Comparison of ENCODE assay signal across 25 cellular contexts in the genomic region with DNA sequence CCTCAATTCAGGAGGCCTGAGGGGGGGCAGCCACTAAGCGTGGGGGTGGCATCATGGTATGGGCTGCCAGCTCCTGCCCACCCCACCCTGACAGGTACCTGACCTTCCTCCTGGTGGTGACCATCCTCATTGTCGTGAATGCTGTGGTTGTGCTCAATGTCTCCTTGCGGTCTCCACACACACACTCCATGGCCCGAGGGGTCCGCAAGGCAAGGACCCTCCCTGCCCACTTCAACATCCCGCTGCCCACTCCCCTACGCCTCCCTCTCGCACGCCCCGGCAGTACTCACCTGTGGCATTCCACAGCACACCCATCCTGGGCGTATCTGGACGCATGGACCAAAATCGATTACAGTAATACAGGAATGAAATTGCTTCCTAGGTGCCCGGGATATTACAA. TPM values are rescaled to one million over a fixed set of nuclear protein-coding genes. Genes with fewer than 3 reads are reported as not detected.
A peak's percentile ranks its signal among the peaks of the same experiment; 100 is the strongest.
DNase-seq lines count a peak whose midpoint lies in the region; ATAC-seq and TF ChIP-seq lines count a peak whose summit lies in the region.
"Had no signal": no experiment of that assay in that cellular context is flagged by ENCODE, and none has a peak within 500 bp of the region (broad histone marks: within the 10 kb centered on the region; RNA-seq: fewer than 3 reads in every experiment).

No MANE protein-coding gene starts in this region.

- peaks cover 31% of the 10 kb centered on the region for H3K4me1 Mint-ChIP-seq in T-helper 17 cell

- H3K27ac Mint-ChIP-seq in T-helper 17 cell = peak overlapping the region; percentile 6

- peaks cover 0 to 57% (median 25%) of the 10 kb centered on the region in 6 donors for H3K4me1 ChIP-seq in spleen
- H3K4me1 ChIP-seq: BE2C had no signal

- no peak for ATAC-seq in activated CD4-positive, CD25-positive, alpha-beta regulatory T cell treated with anti-CD3 and anti-CD28 coated beads, Interleukin-2, amount 50 U/mL, for 24 hours
- ATAC-seq in T-helper 17 cell = no peak
- no peak for ATAC-seq in GM21786 (IDR thresholded peaks at IDR 0.05; ENCODE audit: unreplicated experiment)
- ATAC-seq in GM21515 (IDR thresholded peaks at IDR 0.05; ENCODE audit: unreplicated experiment) = no peak

- H3K9me3 ChIP-seq in T-helper 17 cell (ENCODE audit: control insufficient read depth, low read length, poor library complexity, severe bottlenecking) = no peaks in the 10 kb centered on the region
- no peaks in the 10 kb centered on the region for H3K9me3 ChIP-seq in spleen
- H3K9me3 ChIP-seq: BE2C had no signal

- peak; percentile 14 for DNase-seq in activated CD4-positive, CD25-positive, alpha-beta regulatory T cell treated with anti-CD3 and anti-CD28 coated beads, Interleukin-2, amount 50 U/mL, for 72 hours
- DNase-seq in T-helper 17 cell (no peak), epidermal melanocyte (ENCODE audit: insufficient read length, low spot score) (peak; percentile 10), posterior vena cava (ENCODE audit: low spot score) (peak; percentile 65), spleen (no peak)
- DNase-seq: 8988T, ACHN, BE2C, HCEC 1CT, Karpas-422, NCI-H1092, NCI-H1417 treated with DMSO at 0.1 percent for 48 hours, NCI-H1694 treated with DMSO at 0.1 percent for 48 hours, NCI-H2081, NCI-H226, NCI-H510A, NCI-H69, RPMI8226, SHP77 had no signal

- 89 to 95% (median 95%) methylated on average over 13 to 14 of the region's 14 CpGs for WGBS in spleen, 5 donors

- peaks cover 0 to 15% (median 0%) of the 10 kb centered on the region in 7 donors for H3K27me3 ChIP-seq in spleen (replicated peaks in 1 of 7)
- H3K27me3 ChIP-seq: BE2C had no signal

- no peaks in the 10 kb centered on the region for H3K36me3 Mint-ChIP-seq in T-helper 17 cell (ENCODE audit: low read depth)

- H3K27me3 Mint-ChIP-seq in T-helper 17 cell = no peaks in the 10 kb centered on the region

- TF ChIP-seq CTCF in spleen (IDR thresholded peaks at IDR 0.05 in 8 of 11, conservative IDR thresholded peaks at IDR 0.05 in 3 of 11) = no peak

- no peak for TF ChIP-seq POLR2A in spleen (IDR thresholded peaks at IDR 0.05)

- H3K4me3 ChIP-seq in spleen = no peak overlapping the region

- intact Hi-C loops in posterior vena cava (cut with DNase I) (no loop called here), spleen (cut with DNase I; ENCODE audit: low total_unique reads) (no loop called here)

- H3K4me3 Mint-ChIP-seq in T-helper 17 cell = no peak overlapping the region
- H3K4me3 Mint-ChIP-seq: CD14-positive monocyte had no signal

- H3K36me3 ChIP-seq in spleen = peaks cover 0 to 39% (median 0%) of the 10 kb centered on the region in 6 donors

- no peak overlapping the region for H3K27ac ChIP-seq in spleen

RNA-seq across cellular contexts. Expression of a gene that starts 4.0 kb away (rescaled TPM):
- total RNA-seq in T-helper 17 cell (not detected), posterior vena cava (not detected), spleen (not detected)
- under 1 TPM in 1 of 3 donors, not detected in 2; 0.06 TPM for polyA plus RNA-seq in spleen
- total RNA-seq: H1, SK-MEL-5 had no signal
- polyA plus RNA-seq: CD14-positive monocyte had no signal

RNA-seq across cellular contexts. Expression of a gene that starts 6.9 kb away (rescaled TPM):
- 10 to 100 TPM; 14.6 to 17.2 TPM for total RNA-seq in T-helper 17 cell
- 1 to 10 TPM; 2.2 to 3.0 TPM for total RNA-seq in posterior vena cava
- total RNA-seq in spleen = 10 to 100 TPM in 3 of 7 donors, 1 to 10 TPM in 4; 5.1 to 13.5 (median 9.9) TPM
- 1 to 10 TPM; 4.4 to 8.3 (median 6.0) TPM for polyA plus RNA-seq in spleen

RNA-seq across cellular contexts. Expression of a gene that starts 7.0 kb away (rescaled TPM):
- total RNA-seq in T-helper 17 cell = 10 to 100 TPM; 52.1 to 58.8 TPM
- 10 to 100 TPM; 49.1 to 49.6 TPM for total RNA-seq in posterior vena cava
- total RNA-seq in spleen = 10 to 100 TPM; 39.8 to 61.1 (median 49.0) TPM
- 10 to 100 TPM; 29.3 to 42.9 (median 41.4) TPM for polyA plus RNA-seq in spleen

RNA-seq across cellular contexts. Expression of a gene that starts 17.5 kb away (rescaled TPM):
- total RNA-seq in T-helper 17 cell (not detected), posterior vena cava (not detected), spleen (under 1 TPM in 1 of 7 donors, not detected in 6; 0.32 TPM)
- not detected for polyA plus RNA-seq in spleen
- total RNA-seq: H1 had no signal
- polyA plus RNA-seq: CD14-positive monocyte had no signal

RNA-seq across cellular contexts. Expression of a gene that starts 23.3 kb away (rescaled TPM):
- total RNA-seq in T-helper 17 cell = not detected
- total RNA-seq in posterior vena cava = not detected
- under 1 TPM in 1 of 7 donors, not detected in 6; 0.13 TPM for total RNA-seq in spleen
- polyA plus RNA-seq in spleen = under 1 TPM in 1 of 3 donors, not detected in 2; 0.04 TPM
- total RNA-seq: H1, SK-MEL-5 had no signal
- polyA plus RNA-seq: CD14-positive monocyte had no signal

Comparison
In these comparisons a context has a peak if more than half of its experiments do, and no peak if none do; other contexts are left out.
1. DNase-seq: peak in activated CD4-positive, CD25-positive, alpha-beta regulatory T cell treated with anti-CD3 and anti-CD28 coated beads, Interleukin-2, amount 50 U/mL, for 72 hours (single experiment), epidermal melanocyte (single experiment) and posterior vena cava (single experiment); none in T-helper 17 cell (0 of 3) and spleen (single experiment).